ENCODE assay signal across 18 cellular contexts in the genomic region with DNA sequence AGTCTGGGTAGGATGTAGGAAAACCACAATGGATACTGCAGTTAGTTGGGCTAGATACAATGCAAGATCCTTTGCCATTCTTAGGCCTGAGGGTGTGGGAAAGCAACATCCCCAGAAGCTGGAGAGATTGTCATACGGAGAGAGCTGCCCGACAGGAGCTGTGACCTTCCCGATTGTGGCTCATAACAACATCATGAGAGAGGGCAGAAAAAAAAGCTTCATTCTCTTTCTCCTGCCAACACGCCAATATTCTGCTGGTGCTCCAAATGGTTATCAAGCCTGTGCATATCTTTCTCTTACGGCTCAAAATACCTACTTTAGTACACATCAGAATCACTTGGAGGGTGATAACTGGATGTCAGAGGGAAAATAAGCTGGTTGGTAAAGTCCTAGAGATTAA.
A peak's percentile ranks its signal among the peaks of the same experiment; 100 is the strongest.
DNase-seq lines count a peak whose midpoint lies in the region; ATAC-seq, FAIRE-seq and TF ChIP-seq lines count a peak whose summit lies in the region.
"Had no signal": no experiment of that assay in that cellular context is flagged by ENCODE, and none has a peak within 500 bp of the region (broad histone marks: within the 10 kb centered on the region; RNA-seq: fewer than 3 reads in every experiment).

No MANE protein-coding gene starts in this region.

- TF ChIP-seq EP300 in HepG2 (IDR thresholded peaks at IDR 0.05; ENCODE audit: low read depth in 2 of 2, low read length in 2 of 2) (no peak), HepG2 (CRISPR knock-in tag; IDR thresholded peaks at IDR 0.05; ENCODE audit: borderline replicate concordance) (no peak)

- no peaks in the 10 kb centered on the region for H3K27me3 ChIP-seq in HepG2 (ENCODE audit: control insufficient read depth in 1 of 2, insufficient read depth in 2 of 2, low read length in 2 of 2)
- H3K27me3 ChIP-seq in right lobe of liver, result no peaks in the 10 kb centered on the region
- no peaks in the 10 kb centered on the region for H3K27me3 ChIP-seq in right cardiac atrium (ENCODE audit: control insufficient read depth, insufficient read depth)
- no peaks in the 10 kb centered on the region for H3K27me3 ChIP-seq in hepatocyte
- H3K27me3 ChIP-seq: BLaER1 treated with 17β-estradiol and CSF1 and Interleukin-3, amounts not matched to agents 10 nM and 100 nM had no signal

- no peak overlapping the region for H2AFZ ChIP-seq in HepG2 (ENCODE audit: low read length)
- H2AFZ ChIP-seq in OCI-LY7 (ENCODE audit: low read length), result no peak overlapping the region
- H2AFZ ChIP-seq in hepatocyte, result no peak overlapping the region

- TF ChIP-seq POLR2A in HepG2 (IDR thresholded peaks at IDR 0.05; ENCODE audit: insufficient read depth in 1 of 2, low read depth in 2 of 2, low read length in 2 of 2) (no peak), right lobe of liver (IDR thresholded peaks at IDR 0.05) (no peak)

- H3K36me3 ChIP-seq in HepG2 (replicated peaks in 1 of 2; ENCODE audit: control insufficient read depth in 1 of 2, insufficient read depth in 2 of 2, low read length in 2 of 2) (peaks cover 0 to 20% of the 10 kb centered on the region in 2 experiments; a peak in 4 of 5 replicates), right lobe of liver (peaks cover 0 to 26% (median 8%) of the 10 kb centered on the region in 4 donors), OCI-LY7 (ENCODE audit: insufficient read depth, low read length) (peaks cover 25% of the 10 kb centered on the region; the same call in 1 of the 2 replicates), hepatocyte (replicated peaks; ENCODE audit: insufficient read depth, low read depth) (no peaks in the 10 kb centered on the region)

- FAIRE-seq in HepG2 (lab: Jason Lieb, UNC), result no peak
- FAIRE-seq: GM12878 had no signal

- in situ Hi-C loops in HepG2 (cut with HindIII; ENCODE audit: extremely low pct_ligation_motif_present, low pct_unique_long_range_greater_than_20kb), result no loop called here

- H3K9ac ChIP-seq in HepG2 (ENCODE audit: insufficient read depth, low read depth, low read length), result no peak overlapping the region
- H3K9ac ChIP-seq: BLaER1 treated with 17β-estradiol and CSF1 and Interleukin-3, amounts not matched to agents 10 nM and 100 nM had no signal

- CTCF ChIA-PET in HepG2 (lab: Yijun Ruan, JAX; ENCODE audit: low intra/inter-chr PET ratio, low total read pairs), result no interaction called here
- CTCF ChIA-PET in OCI-LY7 (lab: Charles Lee; ENCODE audit: unreplicated experiment), result no interaction called here

- H3K4me2 ChIP-seq in HepG2 (ENCODE audit: low read depth, low read length) (no peak overlapping the region), OCI-LY7 (ENCODE audit: low read length) (no peak overlapping the region), hepatocyte (no peak overlapping the region)
- H3K4me2 ChIP-seq: BLaER1 treated with 17β-estradiol and CSF1 and Interleukin-3, amounts not matched to agents 10 nM and 100 nM had no signal

- 99% methylated on average over 5 of the region's 5 CpGs for whole genome bisulfite sequencing in HepG2 (ENCODE audit: low lambda C conversion rate)
- WGBS in right lobe of liver (ENCODE audit: insufficient coverage, low coverage, low lambda C conversion rate, missing lambda C conversion rate), result 95% methylated on average over 5 of the region's 5 CpGs
- 76% methylated on average over 5 of the region's 5 CpGs for WGBS in right cardiac atrium
- WGBS in hepatocyte (ENCODE audit: low lambda C conversion rate, missing lambda C conversion rate), result 97% methylated on average over 5 of the region's 5 CpGs

- H3K4me1 ChIP-seq in HepG2 (ENCODE audit: insufficient read depth, low read length), result no peaks in the 10 kb centered on the region
- H3K4me1 ChIP-seq in right lobe of liver, result no peaks in the 10 kb centered on the region
- H3K4me1 ChIP-seq in right cardiac atrium (ENCODE audit: control insufficient read depth, insufficient read depth, low read length), result no peaks in the 10 kb centered on the region
- H3K4me1 ChIP-seq in OCI-LY7 (ENCODE audit: insufficient read depth, low read length, poor library complexity, severe bottlenecking), result no peaks in the 10 kb centered on the region
- no peaks in the 10 kb centered on the region for H3K4me1 ChIP-seq in hepatocyte (ENCODE audit: insufficient read depth)
- H3K4me1 ChIP-seq: BLaER1 treated with 17β-estradiol and CSF1 and Interleukin-3, amounts not matched to agents 10 nM and 100 nM had no signal

- H4K20me1 ChIP-seq in HepG2 (ENCODE audit: insufficient read depth, low read length), result no peaks in the 10 kb centered on the region
- no peaks in the 10 kb centered on the region for H4K20me1 ChIP-seq in OCI-LY7 (ENCODE audit: insufficient read depth, low read length)
- no peaks in the 10 kb centered on the region for H4K20me1 ChIP-seq in hepatocyte (ENCODE audit: insufficient read depth, poor library complexity, severe bottlenecking)
- H4K20me1 ChIP-seq: BLaER1 treated with 17β-estradiol and CSF1 and Interleukin-3, amounts not matched to agents 10 nM and 100 nM had no signal

- intact Hi-C loops in HepG2 (cut with micrococcal nuclease; ENCODE audit: unreplicated experiment) (no loop called here), right lobe of liver (cut with DNase I) (no loop called here), left cardiac atrium (cut with DNase I) (no loop called here), right cardiac atrium (cut with DNase I) (no loop called here), OCI-LY7 (cut with micrococcal nuclease; ENCODE audit: unreplicated experiment) (no loop called here)

- H3K27ac ChIP-seq in HepG2 (ENCODE audit: extremely low read length, insufficient read depth, low read length), result no peak overlapping the region
- H3K27ac ChIP-seq in right lobe of liver, result no peak overlapping the region
- no peak overlapping the region for H3K27ac ChIP-seq in right cardiac atrium (ENCODE audit: low read length)
- H3K27ac ChIP-seq in OCI-LY7 (ENCODE audit: low read depth, low read length, poor library complexity, severe bottlenecking), result no peak overlapping the region
- no peak overlapping the region for H3K27ac ChIP-seq in hepatocyte
- H3K27ac ChIP-seq: BLaER1 treated with 17β-estradiol and CSF1 and Interleukin-3, amounts not matched to agents 10 nM and 100 nM had no signal

- no peak for DNase-seq in HepG2 (ENCODE audit: low spot score)
- no peak for DNase-seq in right lobe of liver
- no peak for DNase-seq in left cardiac atrium
- no peak for DNase-seq in right cardiac atrium
- DNase-seq in OCI-LY7 (ENCODE audit: low spot score), result no peak
- DNase-seq in foreskin melanocyte, result no peak
- no peak for DNase-seq in hepatocyte (ENCODE audit: low spot score)
- DNase-seq: CD4-positive, CD25-positive, alpha-beta regulatory T cell; CD8-positive, alpha-beta memory T cell; COR-L47; DMS 273 treated with DMSO at 0.1 percent for 48 hours; DMS53; DND-41; EL; GOT3; H7 had no signal

- H3K79me2 ChIP-seq in HepG2 (ENCODE audit: insufficient read depth, low read length) (no peaks in the 10 kb centered on the region), OCI-LY7 (ENCODE audit: insufficient read depth, low read depth, low read length) (no peaks in the 10 kb centered on the region), hepatocyte (no peaks in the 10 kb centered on the region)

- H3K9me2 ChIP-seq in OCI-LY7 (ENCODE audit: insufficient read depth, low read length) (no peaks in the 10 kb centered on the region), hepatocyte (replicated peaks; ENCODE audit: insufficient read depth) (no peaks in the 10 kb centered on the region)

- no peak overlapping the region for H3K4me3 ChIP-seq in HepG2 (replicated peaks in 1 of 3; ENCODE audit: insufficient read depth in 1 of 3, low read depth in 2 of 3, low read length in 3 of 3)
- H3K4me3 ChIP-seq in right lobe of liver, result no peak overlapping the region
- H3K4me3 ChIP-seq in right cardiac atrium (ENCODE audit: low read length), result no peak overlapping the region
- no peak overlapping the region for H3K4me3 ChIP-seq in OCI-LY7 (ENCODE audit: low read depth, low read length, poor library complexity, severe bottlenecking)
- H3K4me3 ChIP-seq in hepatocyte, result no peak overlapping the region
- H3K4me3 ChIP-seq: BLaER1 treated with 17β-estradiol and CSF1 and Interleukin-3, amounts not matched to agents 10 nM and 100 nM; GM12878 had no signal

- POLR2A ChIA-PET in HepG2 (lab: Yijun Ruan, JAX), result interaction anchor here (1.2 kb wide), 1 partner anchor 82 kb away, joined by 3 read pairs; no protein-coding TSS in a partner anchor
- POLR2A ChIA-PET in OCI-LY7 (lab: Charles Lee), result interaction anchor here (0.6 to 0.7 kb wide), 3 partner anchors 83 to 1759 kb away, joined by 3 to 5 read pairs (median 4); no protein-coding TSS in a partner anchor

- TF ChIP-seq CTCF in HepG2 (CRISPR knock-in tag; IDR thresholded peaks at IDR 0.05) (no peak), right lobe of liver (IDR thresholded peaks at IDR 0.05) (no peak), OCI-LY7 (conservative IDR thresholded peaks at IDR 0.05; ENCODE audit: low read length) (no peak), hepatocyte (IDR thresholded peaks at IDR 0.05; ENCODE audit: poor library complexity) (no peak)

- no TSS peak for BruUV-seq in HepG2 (replicated peaks; lab: Mats Ljungman, UMichigan)
- no TSS peak for BruUV-seq in OCI-LY7 (replicated peaks; lab: Mats Ljungman, UMichigan)

- TF ChIP-seq RAD21 in HepG2 (CRISPR knock-in tag; IDR thresholded peaks at IDR 0.05), result no peak

- H3K9me3 ChIP-seq in HepG2 (ENCODE audit: low read length) (no peaks in the 10 kb centered on the region), right lobe of liver (no peaks in the 10 kb centered on the region), right cardiac atrium (ENCODE audit: control insufficient read depth, low read length) (no peaks in the 10 kb centered on the region), OCI-LY7 (ENCODE audit: low read length) (no peaks in the 10 kb centered on the region), hepatocyte (ENCODE audit: low read depth) (no peaks in the 10 kb centered on the region)
- H3K9me3 ChIP-seq: BLaER1 treated with 17β-estradiol and CSF1 and Interleukin-3, amounts not matched to agents 10 nM and 100 nM had no signal

- ATAC-seq in HepG2, result peak; percentile 24; the same call in 1 of the 3 replicates
- no peak for ATAC-seq in right lobe of liver
- ATAC-seq in left cardiac atrium, result peak; percentile 90
- ATAC-seq in right cardiac atrium, result peak; percentile 80 to 86
- ATAC-seq: GM12878 had no signal

TF ChIP-seq in HepG2, 621 proteins besides CTCF, POLR2A, EP300 and RAD21 (continues in another document):
- TF ChIP-seq ZNF552 (CRISPR knock-in tag; IDR thresholded peaks at IDR 0.05; ENCODE audit: borderline replicate concordance) (no peak), ZNF790 (CRISPR knock-in tag; IDR thresholded peaks at IDR 0.05; ENCODE audit: borderline replicate concordance) (no peak), MBNL3 (CRISPR knock-in tag; conservative IDR thresholded peaks at IDR 0.05) (no peak), TBX2 (CRISPR knock-in tag; IDR thresholded peaks at IDR 0.05; ENCODE audit: borderline replicate concordance) (no peak), SYNCRIP (IDR thresholded peaks at IDR 0.05; ENCODE audit: insufficient read depth, low read depth, low read length) (no peak)

Comparison
In these comparisons a context has a peak if more than half of its experiments do, and no peak if none do; other contexts are left out.
1. ATAC-seq: peak in HepG2 (single experiment), left cardiac atrium (2 of 2) and right cardiac atrium (2 of 2); none in right lobe of liver (0 of 4).